Comparison of ENCODE assay signal across 10 cellular contexts in genomic region chr4:119785963-119786362, GRCh38.
DNase-seq lines count a peak whose midpoint lies in the region; ATAC-seq, FAIRE-seq and TF ChIP-seq lines count a peak whose summit lies in the region.
"Had no signal": no experiment of that assay in that cellular context is flagged by ENCODE, and none has a peak within 500 bp of the region (broad histone marks: within the 10 kb centered on the region; RNA-seq: fewer than 3 reads in every experiment).

No MANE protein-coding gene starts in this region.

- ATAC-seq in HG02678 (IDR thresholded peaks at IDR 0.05; ENCODE audit: unreplicated experiment): no peak
- ATAC-seq: activated CD8-positive, alpha-beta memory T cell treated with anti-CD3 and anti-CD28 coated beads, Interleukin-2, amount 10 ng/mL, durations not matched to agents 7 days and 5 days had no signal

- H3K9me3 Mint-ChIP-seq in astrocyte (ENCODE audit: unreplicated experiment): peaks cover 2% of the 10 kb centered on the region

- H3K4me2 ChIP-seq in astrocyte (ENCODE audit: low read length): no peak overlapping the region

- H2AFZ ChIP-seq in astrocyte (ENCODE audit: low read depth, low read length): no peak overlapping the region

- H3K27me3 ChIP-seq in astrocyte (ENCODE audit: insufficient read depth, low read length) (no peaks in the 10 kb centered on the region), kidney epithelial cell (ENCODE audit: control insufficient read depth, insufficient read depth, low read length) (no peaks in the 10 kb centered on the region)
- H3K27me3 ChIP-seq: neutrophil had no signal

- no peaks in the 10 kb centered on the region for H3K4me1 ChIP-seq in astrocyte (ENCODE audit: insufficient read depth, low read length)

- TF ChIP-seq CTCF in astrocyte (IDR thresholded peaks at IDR 0.05; ENCODE audit: insufficient read depth, low read depth, low read length) (peak; percentile 23), kidney epithelial cell (IDR thresholded peaks at IDR 0.05; ENCODE audit: insufficient read depth, low read length, poor library complexity, severe bottlenecking) (peak; percentile 33)

- FAIRE-seq in astrocyte (lab: Jason Lieb, UNC): no peak

- H4K20me1 ChIP-seq in astrocyte (ENCODE audit: insufficient read depth, low read length): no peaks in the 10 kb centered on the region

- DNase-seq in A172 (ENCODE audit: low spot score) (peak; percentile 22), H4 (ENCODE audit: low spot score) (peak; percentile 11), astrocyte (ENCODE audit: low read depth) (peak; percentile 10), kidney epithelial cell (ENCODE audit: low read depth) (no peak), NCI-H2107 (lab: John Stamatoyannopoulos, UW) (no peak), activated gamma-delta T cell (lab: John Stamatoyannopoulos, UW) (no peak), NCI-H524 treated with DMSO at 0.1 percent for 48 hours (lab: John Stamatoyannopoulos, UW) (no peak)
- DNase-seq: activated CD8-positive, alpha-beta memory T cell treated with anti-CD3 and anti-CD28 coated beads, Interleukin-2, amount 10 ng/mL, durations not matched to agents 7 days and 5 days had no signal

- H3K4me3 ChIP-seq in astrocyte (ENCODE audit: insufficient read depth, low read depth, low read length) (no peak overlapping the region), kidney epithelial cell (ENCODE audit: low read depth, low read length) (no peak overlapping the region)

- H3K9ac ChIP-seq in astrocyte (ENCODE audit: low read length): no peak overlapping the region

- no peaks in the 10 kb centered on the region for H3K79me2 ChIP-seq in astrocyte (ENCODE audit: insufficient read depth, low read length)

- H3K36me3 Mint-ChIP-seq in astrocyte (ENCODE audit: low read depth, unreplicated experiment): peaks cover 2% of the 10 kb centered on the region
- H3K36me3 Mint-ChIP-seq: activated CD8-positive, alpha-beta memory T cell treated with anti-CD3 and anti-CD28 coated beads, Interleukin-2, amount 10 ng/mL, durations not matched to agents 7 days and 5 days had no signal

- H3K9me3 ChIP-seq in astrocyte (ENCODE audit: insufficient read depth, low read depth, low read length): peaks cover 5% of the 10 kb centered on the region
- H3K9me3 ChIP-seq: neutrophil had no signal

- no peaks in the 10 kb centered on the region for H3K27me3 Mint-ChIP-seq in astrocyte (ENCODE audit: low read depth, unreplicated experiment)

- no peak overlapping the region for H3K27ac Mint-ChIP-seq in astrocyte (ENCODE audit: unreplicated experiment)
- H3K27ac Mint-ChIP-seq: activated CD8-positive, alpha-beta memory T cell treated with anti-CD3 and anti-CD28 coated beads, Interleukin-2, amount 10 ng/mL, durations not matched to agents 7 days and 5 days had no signal

- H3K36me3 ChIP-seq in astrocyte (ENCODE audit: insufficient read depth, low read length): no peaks in the 10 kb centered on the region
- H3K36me3 ChIP-seq in kidney epithelial cell (ENCODE audit: control insufficient read depth, insufficient read depth, low read length): no peaks in the 10 kb centered on the region
- H3K36me3 ChIP-seq: neutrophil had no signal

- no peaks in the 10 kb centered on the region for H3K4me1 Mint-ChIP-seq in astrocyte (ENCODE audit: low read depth, unreplicated experiment)
- H3K4me1 Mint-ChIP-seq: activated CD8-positive, alpha-beta memory T cell treated with anti-CD3 and anti-CD28 coated beads, Interleukin-2, amount 10 ng/mL, durations not matched to agents 7 days and 5 days had no signal

- H3K4me3 Mint-ChIP-seq in astrocyte (ENCODE audit: unreplicated experiment): no peak overlapping the region
- H3K4me3 Mint-ChIP-seq: activated CD8-positive, alpha-beta memory T cell treated with anti-CD3 and anti-CD28 coated beads, Interleukin-2, amount 10 ng/mL, durations not matched to agents 7 days and 5 days had no signal

- no peak overlapping the region for H3K27ac ChIP-seq in astrocyte (ENCODE audit: low read depth, low read length)
- H3K27ac ChIP-seq: neutrophil had no signal

Comparison
In these comparisons a context has a peak if more than half of its experiments do, and no peak if none do; other contexts are left out.
1. DNase-seq: peak in A172 (single experiment), H4 (single experiment) and astrocyte (single experiment); none in kidney epithelial cell (single experiment), NCI-H2107 (single experiment), activated gamma-delta T cell (single experiment) and NCI-H524 treated with DMSO at 0.1 percent for 48 hours (single experiment).